21 cellular contexts compared by ENCODE assay signal in the genomic region with DNA sequence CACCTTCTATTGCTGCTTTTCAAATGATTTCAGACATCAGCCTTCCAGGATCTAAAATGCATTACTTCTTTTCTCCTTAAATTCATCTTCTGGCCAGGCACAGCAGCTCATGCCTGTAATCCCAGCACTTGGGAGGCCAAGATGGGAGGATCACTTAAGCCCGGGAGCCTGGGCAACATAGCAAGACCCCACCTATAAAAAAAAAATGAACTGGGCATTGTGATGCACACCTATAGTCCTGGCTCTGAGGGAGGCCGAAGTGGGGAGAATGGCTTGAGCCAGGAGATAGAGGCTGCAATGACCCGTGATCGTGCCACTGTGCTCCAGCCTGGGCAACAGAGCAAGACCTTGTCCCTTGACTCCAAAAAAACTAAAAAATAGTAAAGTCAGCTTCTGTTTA.
DNase-seq lines count a peak whose midpoint lies in the region; ATAC-seq, FAIRE-seq and TF ChIP-seq lines count a peak whose summit lies in the region.
"Had no signal": no experiment of that assay in that cellular context is flagged by ENCODE, and none has a peak within 500 bp of the region (broad histone marks: within the 10 kb centered on the region; RNA-seq: fewer than 3 reads in every experiment).

No MANE protein-coding gene starts in this region.

- H3K27ac Mint-ChIP-seq in neural progenitor cell = no peak overlapping the region
- H3K27ac Mint-ChIP-seq in CD8-positive, alpha-beta T cell = no peak overlapping the region
- H3K27ac Mint-ChIP-seq: B cell; CD4-positive, CD25-positive, alpha-beta regulatory T cell; CD8-positive, alpha-beta memory T cell had no signal

- H3K36me3 ChIP-seq in HEK293 (ENCODE audit: control insufficient read depth in 2 of 2, insufficient read depth in 1 of 2, low read length in 2 of 2) = no peaks in the 10 kb centered on the region
- H3K36me3 ChIP-seq in K562 (ENCODE audit: control insufficient read depth, insufficient read depth, low read length) = no peaks in the 10 kb centered on the region
- no peaks in the 10 kb centered on the region for H3K36me3 ChIP-seq in neural progenitor cell
- no peaks in the 10 kb centered on the region for H3K36me3 ChIP-seq in CD8-positive, alpha-beta T cell (ENCODE audit: insufficient read depth, low read length)
- H3K36me3 ChIP-seq: BLaER1 had no signal

- H3K27ac ChIP-seq in HEK293 (ENCODE audit: extremely low read depth, low read depth, low read length) = no peak overlapping the region
- H3K27ac ChIP-seq in K562 (ENCODE audit: extremely low read depth, low read depth, low read length) = no peak overlapping the region
- no peak overlapping the region for H3K27ac ChIP-seq in neural progenitor cell
- H3K27ac ChIP-seq in CD8-positive, alpha-beta T cell (ENCODE audit: low read depth, low read length) = no peak overlapping the region
- H3K27ac ChIP-seq: BLaER1, C4-2B had no signal

- no peak for DNase-seq in K562 (ENCODE audit: extremely low read depth in 1 of 4, low spot score in 3 of 4)
- DNase-seq in neural progenitor cell (ENCODE audit: low spot score) = no peak
- DNase-seq in mesenteric fat pad (ENCODE audit: low spot score) = no peak
- DNase-seq in NCI-H226 = no peak
- no peak for DNase-seq in CD8-positive, alpha-beta T cell
- DNase-seq: CD4-positive, CD25-positive, alpha-beta regulatory T cell; CD8-positive, alpha-beta memory T cell; DMS 273 treated with DMSO at 0.1 percent for 48 hours; DMS79; EL; GDM1; GOT3; H7; HCEC 1CT had no signal

- ATAC-seq in K562 = no peak
- ATAC-seq in CD8-positive, alpha-beta T cell = no peak
- ATAC-seq: GM12878 had no signal

- H3K36me3 Mint-ChIP-seq in neural progenitor cell = peaks cover 23% of the 10 kb centered on the region
- no peaks in the 10 kb centered on the region for H3K36me3 Mint-ChIP-seq in CD8-positive, alpha-beta T cell
- H3K36me3 Mint-ChIP-seq: CD4-positive, CD25-positive, alpha-beta regulatory T cell; CD8-positive, alpha-beta memory T cell had no signal

- H3K4me3 Mint-ChIP-seq in neural progenitor cell = no peak overlapping the region
- no peak overlapping the region for H3K4me3 Mint-ChIP-seq in CD8-positive, alpha-beta T cell
- H3K4me3 Mint-ChIP-seq: B cell; CD4-positive, CD25-positive, alpha-beta regulatory T cell had no signal

- H3K9ac ChIP-seq in K562 (ENCODE audit: insufficient read depth in 1 of 2, low read depth in 2 of 2, low read length in 2 of 2) (no peak overlapping the region), neural progenitor cell (no peak overlapping the region)
- H3K9ac ChIP-seq: BLaER1 had no signal

- H3K79me2 ChIP-seq in K562 (ENCODE audit: control insufficient read depth, insufficient read depth, low read length) (no peaks in the 10 kb centered on the region; the same call in 2 of the 3 replicates), neural progenitor cell (ENCODE audit: low read depth) (peaks cover 36% of the 10 kb centered on the region)

- in situ Hi-C loops in K562 (cut with MboI) = no loop called here

- no peak for TF ChIP-seq POLR2A in K562 (conservative IDR thresholded peaks at IDR 0.05)

- intact Hi-C loops in K562 (cut with micrococcal nuclease) = no loop called here
- intact Hi-C loops in CD8-positive, alpha-beta T cell (cut with DNase I, micrococcal nuclease) = no loop called here

- H3K4me3 ChIP-seq in HEK293 (ENCODE audit: low read depth, low read length) = no peak overlapping the region
- H3K4me3 ChIP-seq in K562 = no peak overlapping the region
- H3K4me3 ChIP-seq in neural progenitor cell = no peak overlapping the region
- H3K4me3 ChIP-seq in CD8-positive, alpha-beta T cell (ENCODE audit: low read depth, low read length) = no peak overlapping the region
- H3K4me3 ChIP-seq: BLaER1, GM12878 had no signal

- TF ChIP-seq CTCF in HEK293 (tag by site-specific recombination; IDR thresholded peaks at IDR 0.05) (no peak), K562 (IDR thresholded peaks at IDR 0.05 in 2 of 3, conservative IDR thresholded peaks at IDR 0.05 in 1 of 3; ENCODE audit: insufficient read depth in 2 of 3, low read depth in 1 of 3, low read length in 3 of 3) (no peak), neural progenitor cell (IDR thresholded peaks at IDR 0.05) (no peak)
- TF ChIP-seq CTCF in CD8-positive, alpha-beta T cell (IDR thresholded peaks at IDR 0.05) = no peak

- POLR2A ChIA-PET in HEK293 (lab: Yijun Ruan, JAX) = no interaction called here
- POLR2A ChIA-PET in K562 (lab: Yijun Ruan, JAX) = no interaction called here
- POLR2A ChIA-PET in CD8-positive, alpha-beta T cell (lab: Charles Lee) = no interaction called here

- H3K27me3 ChIP-seq in K562 (ENCODE audit: control insufficient read depth in 2 of 2, insufficient read depth in 2 of 2, low read length in 2 of 2) = no peaks in the 10 kb centered on the region
- no peaks in the 10 kb centered on the region for H3K27me3 ChIP-seq in neural progenitor cell
- H3K27me3 ChIP-seq in CD8-positive, alpha-beta T cell (ENCODE audit: insufficient read depth, low read length) = no peaks in the 10 kb centered on the region
- H3K27me3 ChIP-seq: BLaER1 had no signal

- 86% methylated on average over 4 of the region's 4 CpGs for WGBS in K562 (ENCODE audit: insufficient coverage, low coverage, missing lambda C conversion rate)

- no peak overlapping the region for H2AFZ ChIP-seq in K562 (ENCODE audit: low read depth, low read length)
- no peak overlapping the region for H2AFZ ChIP-seq in neural progenitor cell (replicated peaks)

- no peaks in the 10 kb centered on the region for H3K9me3 ChIP-seq in HEK293 (ENCODE audit: control insufficient read depth, insufficient read depth, low read depth, low read length)
- H3K9me3 ChIP-seq in K562 (replicated peaks; ENCODE audit: control insufficient read depth, insufficient read depth, low read depth, low read length) = no peaks in the 10 kb centered on the region
- H3K9me3 ChIP-seq in neural progenitor cell (ENCODE audit: low read depth) = no peaks in the 10 kb centered on the region
- no peaks in the 10 kb centered on the region for H3K9me3 ChIP-seq in CD8-positive, alpha-beta T cell (ENCODE audit: low read length)

- H4K20me1 ChIP-seq in K562 (replicated peaks; ENCODE audit: control insufficient read depth, insufficient read depth, low read length) (no peaks in the 10 kb centered on the region), neural progenitor cell (ENCODE audit: low read depth) (peaks cover 20% of the 10 kb centered on the region)
- H4K20me1 ChIP-seq: BLaER1 had no signal

- CTCF ChIA-PET in HEK293 (lab: Yijun Ruan, JAX) (interaction anchor here (0.7 to 1.3 kb wide), 3 partner anchors 9 to 13 kb away, joined by 3 to 7 read pairs (median 4); no protein-coding TSS in a partner anchor), K562 (lab: Yijun Ruan, JAX; ENCODE audit: low intra/inter-chr PET ratio) (no interaction called here)
- CTCF ChIA-PET in CD8-positive, alpha-beta T cell (lab: Charles Lee) = interaction anchor here (0.6 to 2.6 kb wide), 2 partner anchors 9 to 103 kb away, joined by 3 to 9 read pairs; no protein-coding TSS in a partner anchor

- peaks cover 20% of the 10 kb centered on the region for H3F3A ChIP-seq in neural progenitor cell (ENCODE audit: low read depth)

- no peak for TF ChIP-seq EP300 in K562 (IDR thresholded peaks at IDR 0.05; ENCODE audit: low read length)

- peaks cover 20% of the 10 kb centered on the region for H3K9me3 Mint-ChIP-seq in neural progenitor cell
- H3K9me3 Mint-ChIP-seq in CD8-positive, alpha-beta T cell = no peaks in the 10 kb centered on the region
- H3K9me3 Mint-ChIP-seq: CD4-positive, CD25-positive, alpha-beta regulatory T cell; CD8-positive, alpha-beta memory T cell had no signal

- no peak for TF ChIP-seq RAD21 in K562 (CRISPR knock-in tag; conservative IDR thresholded peaks at IDR 0.05 in 1 of 2, IDR thresholded peaks at IDR 0.05 in 1 of 2)

- H3K4me2 ChIP-seq in K562 (ENCODE audit: insufficient read depth, low read length) (no peak overlapping the region), neural progenitor cell (peak overlapping the region; percentile 11)
- H3K4me2 ChIP-seq: BLaER1 had no signal

- H3K4me1 ChIP-seq in HEK293 (ENCODE audit: control insufficient read depth, insufficient read depth, low read length) (no peaks in the 10 kb centered on the region), K562 (replicated peaks in 1 of 2; ENCODE audit: control insufficient read depth in 2 of 2, insufficient read depth in 2 of 2, low read length in 2 of 2) (no peaks in the 10 kb centered on the region), neural progenitor cell (peaks cover 17% of the 10 kb centered on the region)
- no peaks in the 10 kb centered on the region for H3K4me1 ChIP-seq in CD8-positive, alpha-beta T cell (ENCODE audit: insufficient read depth, low read length)
- H3K4me1 ChIP-seq: BLaER1 had no signal

- no peak for FAIRE-seq in K562 (lab: Jason Lieb, UNC)
- FAIRE-seq: D721Med, GM12878, GM18507 had no signal

- peaks cover 37% of the 10 kb centered on the region for H3K4me1 Mint-ChIP-seq in neural progenitor cell
- no peaks in the 10 kb centered on the region for H3K4me1 Mint-ChIP-seq in CD8-positive, alpha-beta T cell (ENCODE audit: low read depth)
- H3K4me1 Mint-ChIP-seq: CD8-positive, alpha-beta memory T cell had no signal

- no peaks in the 10 kb centered on the region for H3K9me1 ChIP-seq in K562 (ENCODE audit: control insufficient read depth, insufficient read depth, low read length)

- no peaks in the 10 kb centered on the region for H3K27me3 Mint-ChIP-seq in neural progenitor cell (ENCODE audit: insufficient read depth, low read depth)
- peaks cover 3% of the 10 kb centered on the region for H3K27me3 Mint-ChIP-seq in CD8-positive, alpha-beta T cell (ENCODE audit: low read depth)
- H3K27me3 Mint-ChIP-seq: B cell; CD8-positive, alpha-beta memory T cell had no signal

- no TSS peak for BruUV-seq in K562 (replicated peaks; lab: Mats Ljungman, UMichigan)

TF ChIP-seq in HEK293, 187 proteins besides CTCF, POLR2A, EP300 and RAD21:
- peak; percentile 86 for TF ChIP-seq ZNF121 (tag by site-specific recombination; IDR thresholded peaks at IDR 0.05)
- no peak for TF ChIP-seq OVOL3 (tag by site-specific recombination; IDR thresholded peaks at IDR 0.05)
TF ChIP-seq in HEK293: peak in this region for 1.

TF ChIP-seq in K562, 482 proteins besides CTCF, POLR2A, EP300 and RAD21:
- TF ChIP-seq MCM5 (IDR thresholded peaks at IDR 0.05; ENCODE audit: low read depth) (no peak), ZNF121 (CRISPR knock-in tag; conservative IDR thresholded peaks at IDR 0.05) (peak; percentile 36; the same call in 1 of the 2 replicates)

Comparison
In these comparisons a context has a peak if more than half of its experiments do, and no peak if none do; other contexts are left out.
1. Of the 44 proteins assayed by ChIP-seq in both K562 and HEK293: peak only in K562: none; only in HEK293: none; in both: ZNF121; in neither: 43.